ENCODE assay signal across 3 cellular contexts in genomic region chr16:56737539-56737938, GRCh38.
TF ChIP-seq lines count a peak whose summit lies in the region.

No MANE protein-coding gene starts in this region.

TF ChIP-seq in SK-N-SH treated with all-trans-retinoic acid at 6 μM for 48 hours, 23 proteins besides CTCF, POLR2A, EP300 and RAD21:
- TF ChIP-seq ESRRG (CRISPR knock-in tag; IDR thresholded peaks at IDR 0.05) (no peak), ZC3H10 (CRISPR knock-in tag; IDR thresholded peaks at IDR 0.05) (no peak), TOX (CRISPR knock-in tag; IDR thresholded peaks at IDR 0.05; ENCODE audit: borderline replicate concordance) (no peak), ZNF8 (CRISPR knock-in tag; IDR thresholded peaks at IDR 0.05) (no peak), PATZ1 (CRISPR knock-in tag; IDR thresholded peaks at IDR 0.05; ENCODE audit: borderline replicate concordance) (no peak), SNAI2 (CRISPR knock-in tag; IDR thresholded peaks at IDR 0.05) (no peak), ZNF565 (CRISPR knock-in tag; conservative IDR thresholded peaks at IDR 0.05; ENCODE audit: low read depth) (no peak), TSHZ2 (CRISPR knock-in tag; IDR thresholded peaks at IDR 0.05) (no peak), BACH2 (CRISPR knock-in tag; IDR thresholded peaks at IDR 0.05; ENCODE audit: borderline replicate concordance) (no peak), ZNF70 (CRISPR knock-in tag; IDR thresholded peaks at IDR 0.05) (no peak), GLIS3 (CRISPR knock-in tag; IDR thresholded peaks at IDR 0.05) (no peak), POU6F1 (CRISPR knock-in tag; IDR thresholded peaks at IDR 0.05; ENCODE audit: borderline replicate concordance, low read depth) (no peak)

TF ChIP-seq in SK-N-SH, 30 proteins besides CTCF, POLR2A, EP300 and RAD21:
- TF ChIP-seq TCF12 (IDR thresholded peaks at IDR 0.05) = no peak
- TF ChIP-seq NFIC (IDR thresholded peaks at IDR 0.05; ENCODE audit: borderline replicate concordance) = no peak
- no peak for TF ChIP-seq GABPA (IDR thresholded peaks at IDR 0.05; ENCODE audit: low read depth)
- no peak for TF ChIP-seq EZH2phosphoT487 (IDR thresholded peaks at IDR 0.05; ENCODE audit: borderline replicate concordance, low read depth)
- TF ChIP-seq PBX3 (IDR thresholded peaks at IDR 0.05) = no peak
- TF ChIP-seq FOSL2 (IDR thresholded peaks at IDR 0.05; ENCODE audit: borderline replicate concordance, low read depth) = no peak
- TF ChIP-seq YY1 (IDR thresholded peaks at IDR 0.05; ENCODE audit: low read depth) = no peak
- no peak for TF ChIP-seq FOXM1 (IDR thresholded peaks at IDR 0.05; ENCODE audit: low read depth)
- no peak for TF ChIP-seq USF2 (IDR thresholded peaks at IDR 0.05; ENCODE audit: borderline replicate concordance, low read depth, low read length)

TF ChIP-seq in HepG2, 621 proteins besides CTCF, POLR2A, EP300 and RAD21:
- no peak for TF ChIP-seq ZNF724P (CRISPR knock-in tag; IDR thresholded peaks at IDR 0.05; ENCODE audit: borderline replicate concordance)
- TF ChIP-seq ZNF451 (CRISPR knock-in tag; IDR thresholded peaks at IDR 0.05) = no peak
- TF ChIP-seq ZNF101 (CRISPR knock-in tag; IDR thresholded peaks at IDR 0.05; ENCODE audit: borderline replicate concordance, low read depth) = no peak
- TF ChIP-seq SOX13 (IDR thresholded peaks at IDR 0.05) = no peak
- no peak for TF ChIP-seq SOX13 (CRISPR knock-in tag; conservative IDR thresholded peaks at IDR 0.05 in 1 of 2, IDR thresholded peaks at IDR 0.05 in 1 of 2)
- TF ChIP-seq KDM1A (CRISPR knock-in tag; IDR thresholded peaks at IDR 0.05) = no peak
- TF ChIP-seq ZBTB49 (CRISPR knock-in tag; IDR thresholded peaks at IDR 0.05; ENCODE audit: borderline replicate concordance) = no peak
- no peak for TF ChIP-seq HNRNPK (IDR thresholded peaks at IDR 0.05; ENCODE audit: low read depth, low read length, poor library complexity, severe bottlenecking)
- TF ChIP-seq ATF6 (CRISPR knock-in tag; conservative IDR thresholded peaks at IDR 0.05) = no peak
- TF ChIP-seq ZFP62 (CRISPR knock-in tag; IDR thresholded peaks at IDR 0.05) = no peak
- TF ChIP-seq ZNF230 (CRISPR knock-in tag; IDR thresholded peaks at IDR 0.05) = no peak
- no peak for TF ChIP-seq SYNCRIP (IDR thresholded peaks at IDR 0.05; ENCODE audit: insufficient read depth, low read depth, low read length)
- no peak for TF ChIP-seq PHF8 (CRISPR knock-in tag; IDR thresholded peaks at IDR 0.05)
- no peak for TF ChIP-seq ZNF446 (CRISPR knock-in tag; IDR thresholded peaks at IDR 0.05)
- TF ChIP-seq HNRNPL (IDR thresholded peaks at IDR 0.05; ENCODE audit: low read depth, low read length) = no peak
- TF ChIP-seq TARDBP (CRISPR knock-in tag; IDR thresholded peaks at IDR 0.05) = no peak
